1 cellular context compared by ENCODE assay signal in genomic region chr2:241540766-241541561, GRCh38.
TF ChIP-seq lines count a peak whose summit lies in the region.

No MANE protein-coding gene starts in this region.

TF ChIP-seq in HepG2, 621 proteins besides CTCF, POLR2A, EP300 and RAD21 (continued from another document and continues in another):
- TF ChIP-seq RERE (CRISPR knock-in tag; IDR thresholded peaks at IDR 0.05; ENCODE audit: low read depth): no peak
- no peak for TF ChIP-seq ZFP1 (CRISPR knock-in tag; IDR thresholded peaks at IDR 0.05)
- peak; percentile 35; the same call in 1 of the 2 replicates for TF ChIP-seq THAP11 (CRISPR knock-in tag; IDR thresholded peaks at IDR 0.05)
- TF ChIP-seq ATF6 (CRISPR knock-in tag; conservative IDR thresholded peaks at IDR 0.05): no peak
- TF ChIP-seq ATF7 (IDR thresholded peaks at IDR 0.05): no peak
- TF ChIP-seq ATF7 (CRISPR knock-in tag; IDR thresholded peaks at IDR 0.05): no peak
- TF ChIP-seq ZSCAN9 (CRISPR knock-in tag; IDR thresholded peaks at IDR 0.05; ENCODE audit: borderline replicate concordance): no peak
- no peak for TF ChIP-seq CCDC6 (CRISPR knock-in tag; IDR thresholded peaks at IDR 0.05)
- no peak for TF ChIP-seq SNRNP70 (IDR thresholded peaks at IDR 0.05; ENCODE audit: low read depth, low read length)
- no peak for TF ChIP-seq BRD4 (CRISPR knock-in tag; IDR thresholded peaks at IDR 0.05)
- TF ChIP-seq CEBPZ (IDR thresholded peaks at IDR 0.05; ENCODE audit: low read length): no peak
- no peak for TF ChIP-seq ZNF841 (CRISPR knock-in tag; IDR thresholded peaks at IDR 0.05; ENCODE audit: borderline replicate concordance)
- TF ChIP-seq ZNF496 (CRISPR knock-in tag; IDR thresholded peaks at IDR 0.05; ENCODE audit: insufficient replicate concordance): no peak
- no peak for TF ChIP-seq ZNF33A (CRISPR knock-in tag; IDR thresholded peaks at IDR 0.05; ENCODE audit: borderline replicate concordance)
- 0 out of 2 replicates have a peak, but pooled peaks have one; percentile 27 for TF ChIP-seq RNF2 (conservative IDR thresholded peaks at IDR 0.05; ENCODE audit: low read depth)
- TF ChIP-seq HNRNPUL1 (IDR thresholded peaks at IDR 0.05; ENCODE audit: low read depth, low read length): no peak
- no peak for TF ChIP-seq SP140L (CRISPR knock-in tag; IDR thresholded peaks at IDR 0.05; ENCODE audit: borderline replicate concordance)
- TF ChIP-seq ZNF260 (CRISPR knock-in tag; IDR thresholded peaks at IDR 0.05; ENCODE audit: borderline replicate concordance, low read depth): no peak
- no peak for TF ChIP-seq GPN1 (CRISPR knock-in tag; IDR thresholded peaks at IDR 0.05; ENCODE audit: borderline replicate concordance)
- TF ChIP-seq TRIM22 (IDR thresholded peaks at IDR 0.05): no peak
- TF ChIP-seq SMC3 (IDR thresholded peaks at IDR 0.05; ENCODE audit: low read length): no peak
- TF ChIP-seq NFYB (CRISPR knock-in tag; IDR thresholded peaks at IDR 0.05): 0 out of 2 replicates have a peak, but pooled peaks have one; percentile 2
- no peak for TF ChIP-seq ZNF790 (CRISPR knock-in tag; IDR thresholded peaks at IDR 0.05; ENCODE audit: borderline replicate concordance)
- no peak for TF ChIP-seq ZNF44 (CRISPR knock-in tag; IDR thresholded peaks at IDR 0.05)
- no peak for TF ChIP-seq ZNF460 (CRISPR knock-in tag; IDR thresholded peaks at IDR 0.05; ENCODE audit: borderline replicate concordance)
- TF ChIP-seq PPARG (CRISPR knock-in tag; conservative IDR thresholded peaks at IDR 0.05): no peak
- TF ChIP-seq RBM39 (IDR thresholded peaks at IDR 0.05; ENCODE audit: low read depth, low read length, poor library complexity, severe bottlenecking): peak; percentile 48
- TF ChIP-seq SKI (IDR thresholded peaks at IDR 0.05; ENCODE audit: partially characterized antibody): no peak
- no peak for TF ChIP-seq ZNF224 (CRISPR knock-in tag; IDR thresholded peaks at IDR 0.05)
- TF ChIP-seq BATF2 (CRISPR knock-in tag; IDR thresholded peaks at IDR 0.05): no peak
- TF ChIP-seq ZNF607 (CRISPR knock-in tag; IDR thresholded peaks at IDR 0.05; ENCODE audit: borderline replicate concordance): peak; percentile 59; the same call in 1 of the 2 replicates
- no peak for TF ChIP-seq NONO (IDR thresholded peaks at IDR 0.05)
- TF ChIP-seq NONO (CRISPR knock-in tag; conservative IDR thresholded peaks at IDR 0.05): no peak
- no peak for TF ChIP-seq SCMH1 (CRISPR knock-in tag; IDR thresholded peaks at IDR 0.05; ENCODE audit: borderline replicate concordance)
- TF ChIP-seq ZNF354B (CRISPR knock-in tag; IDR thresholded peaks at IDR 0.05): 0 out of 2 replicates have a peak, but pooled peaks have one; percentile 18
- TF ChIP-seq TARDBP (CRISPR knock-in tag; IDR thresholded peaks at IDR 0.05): no peak
- TF ChIP-seq IKZF1 (IDR thresholded peaks at IDR 0.05): no peak
- TF ChIP-seq NR3C1 (CRISPR knock-in tag; IDR thresholded peaks at IDR 0.05): no peak
- TF ChIP-seq KLF15 (CRISPR knock-in tag; IDR thresholded peaks at IDR 0.05; ENCODE audit: borderline replicate concordance): 0 out of 2 replicates have a peak, but pooled peaks have one; percentile 39
- TF ChIP-seq HNRNPL (IDR thresholded peaks at IDR 0.05; ENCODE audit: low read depth, low read length): no peak
- TF ChIP-seq REXO4 (CRISPR knock-in tag; IDR thresholded peaks at IDR 0.05; ENCODE audit: borderline replicate concordance): no peak
- TF ChIP-seq ZNF264 (CRISPR knock-in tag; IDR thresholded peaks at IDR 0.05): no peak
- no peak for TF ChIP-seq E2F5 (CRISPR knock-in tag; conservative IDR thresholded peaks at IDR 0.05)
- TF ChIP-seq ZNF629 (CRISPR knock-in tag; conservative IDR thresholded peaks at IDR 0.05): no peak
- TF ChIP-seq NCOA1 (CRISPR knock-in tag; IDR thresholded peaks at IDR 0.05): no peak
- TF ChIP-seq ZNF749 (CRISPR knock-in tag; IDR thresholded peaks at IDR 0.05; ENCODE audit: borderline replicate concordance): no peak
- no peak for TF ChIP-seq ZNF383 (CRISPR knock-in tag; IDR thresholded peaks at IDR 0.05; ENCODE audit: borderline replicate concordance)
- no peak for TF ChIP-seq THAP8 (CRISPR knock-in tag; IDR thresholded peaks at IDR 0.05; ENCODE audit: borderline replicate concordance)
- TF ChIP-seq HDAC1 (CRISPR knock-in tag; IDR thresholded peaks at IDR 0.05): peak; percentile 30
- TF ChIP-seq MZF1 (CRISPR knock-in tag; IDR thresholded peaks at IDR 0.05; ENCODE audit: borderline replicate concordance): no peak
- no peak for TF ChIP-seq ZNF597 (CRISPR knock-in tag; IDR thresholded peaks at IDR 0.05)
- no peak for TF ChIP-seq SOX6 (IDR thresholded peaks at IDR 0.05)
- peak; percentile 17; the same call in 1 of the 2 replicates for TF ChIP-seq SOX6 (CRISPR knock-in tag; IDR thresholded peaks at IDR 0.05)
- TF ChIP-seq STAG1 (CRISPR knock-in tag; IDR thresholded peaks at IDR 0.05): no peak
- no peak for TF ChIP-seq BHLHE40 (IDR thresholded peaks at IDR 0.05; ENCODE audit: low read length)
- no peak for TF ChIP-seq ZNF503 (CRISPR knock-in tag; IDR thresholded peaks at IDR 0.05)
- no peak for TF ChIP-seq BRCA1 (CRISPR knock-in tag; IDR thresholded peaks at IDR 0.05)
